ENCODE assay signal across 2 cellular contexts in the genomic region with DNA sequence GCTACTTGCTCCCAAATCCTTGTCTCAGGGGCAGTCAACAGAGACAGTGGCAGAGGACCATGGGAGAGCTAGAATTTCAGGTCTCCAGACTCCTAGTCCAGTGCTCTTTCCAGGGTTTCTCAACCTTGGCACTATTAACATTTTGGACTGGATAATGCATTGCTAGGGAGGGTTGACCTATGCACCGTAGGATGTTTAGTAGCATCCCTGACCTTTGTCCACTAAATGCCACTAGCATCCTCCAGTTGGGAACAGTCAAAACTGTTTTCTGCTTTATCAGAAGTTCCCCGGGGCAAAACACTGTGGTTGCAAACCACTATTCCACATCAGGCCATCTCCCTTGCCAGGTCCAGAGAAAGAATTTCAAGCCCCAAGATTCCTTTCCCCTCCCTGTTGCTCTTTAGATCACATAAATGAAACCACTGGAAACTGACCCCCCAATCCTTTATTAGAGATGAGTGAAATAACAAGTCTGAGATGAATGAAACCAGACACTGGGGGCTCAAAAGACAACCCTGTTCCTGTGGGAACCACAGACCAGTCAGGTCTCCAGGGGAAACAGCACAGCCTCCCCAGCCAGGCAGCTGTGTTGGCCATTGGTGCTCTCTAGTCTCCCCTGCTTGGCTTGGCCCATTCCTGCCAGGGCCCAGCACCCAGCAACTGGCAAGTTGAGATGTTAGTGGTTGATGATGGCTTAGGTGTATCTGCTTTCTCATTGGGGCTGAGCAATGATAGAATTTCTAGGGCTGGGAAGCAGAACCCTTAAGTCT.
A peak's percentile ranks its signal among the peaks of the same experiment; 100 is the strongest.
TF ChIP-seq lines count a peak whose summit lies in the region.

No MANE protein-coding gene starts in this region.

TF ChIP-seq in HCT116, 20 proteins besides CTCF, POLR2A, EP300 and RAD21:
- TF ChIP-seq EZH2phosphoT487 (IDR thresholded peaks at IDR 0.05; ENCODE audit: borderline replicate concordance), result no peak
- TF ChIP-seq FOSL1 (IDR thresholded peaks at IDR 0.05; ENCODE audit: low read depth), result no peak
- TF ChIP-seq SIN3A (IDR thresholded peaks at IDR 0.05; ENCODE audit: low read depth), result no peak
- TF ChIP-seq, protein P1, sequence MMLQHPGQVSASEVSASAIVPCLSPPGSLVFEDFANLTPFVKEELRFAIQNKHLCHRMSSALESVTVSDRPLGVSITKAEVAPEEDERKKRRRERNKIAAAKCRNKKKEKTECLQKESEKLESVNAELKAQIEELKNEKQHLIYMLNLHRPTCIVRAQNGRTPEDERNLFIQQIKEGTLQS (IDR thresholded peaks at IDR 0.05), result no peak
- no peak for TF ChIP-seq TCF7L2 (IDR thresholded peaks at IDR 0.05; ENCODE audit: borderline replicate concordance, extremely low read depth, insufficient read depth, insufficient read length)
- TF ChIP-seq ZBTB33 (IDR thresholded peaks at IDR 0.05; ENCODE audit: extremely low read depth, insufficient replicate concordance, low read length), result no peak
- no peak for TF ChIP-seq SRF (IDR thresholded peaks at IDR 0.05; ENCODE audit: low read depth)
- no peak for TF ChIP-seq EZH2 (IDR thresholded peaks at IDR 0.05)

TF ChIP-seq in liver, 16 proteins besides CTCF, POLR2A, EP300 and RAD21:
- TF ChIP-seq HNF4A (conservative IDR thresholded peaks at IDR 0.05), result peak; percentile 87 to 96
- no peak for TF ChIP-seq NR2F2 (IDR thresholded peaks at IDR 0.05)
- peak; percentile 19 for TF ChIP-seq YY1 (IDR thresholded peaks at IDR 0.05)
- TF ChIP-seq, protein P2, sequence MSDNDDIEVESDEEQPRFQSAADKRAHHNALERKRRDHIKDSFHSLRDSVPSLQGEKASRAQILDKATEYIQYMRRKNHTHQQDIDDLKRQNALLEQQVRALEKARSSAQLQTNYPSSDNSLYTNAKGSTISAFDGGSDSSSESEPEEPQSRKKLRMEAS (IDR thresholded peaks at IDR 0.05), result no peak
- TF ChIP-seq RXRA (IDR thresholded peaks at IDR 0.05), result peak; percentile 76 to 77
- peak; percentile 80 for TF ChIP-seq HNF4G (IDR thresholded peaks at IDR 0.05)
- TF ChIP-seq, protein P3, sequence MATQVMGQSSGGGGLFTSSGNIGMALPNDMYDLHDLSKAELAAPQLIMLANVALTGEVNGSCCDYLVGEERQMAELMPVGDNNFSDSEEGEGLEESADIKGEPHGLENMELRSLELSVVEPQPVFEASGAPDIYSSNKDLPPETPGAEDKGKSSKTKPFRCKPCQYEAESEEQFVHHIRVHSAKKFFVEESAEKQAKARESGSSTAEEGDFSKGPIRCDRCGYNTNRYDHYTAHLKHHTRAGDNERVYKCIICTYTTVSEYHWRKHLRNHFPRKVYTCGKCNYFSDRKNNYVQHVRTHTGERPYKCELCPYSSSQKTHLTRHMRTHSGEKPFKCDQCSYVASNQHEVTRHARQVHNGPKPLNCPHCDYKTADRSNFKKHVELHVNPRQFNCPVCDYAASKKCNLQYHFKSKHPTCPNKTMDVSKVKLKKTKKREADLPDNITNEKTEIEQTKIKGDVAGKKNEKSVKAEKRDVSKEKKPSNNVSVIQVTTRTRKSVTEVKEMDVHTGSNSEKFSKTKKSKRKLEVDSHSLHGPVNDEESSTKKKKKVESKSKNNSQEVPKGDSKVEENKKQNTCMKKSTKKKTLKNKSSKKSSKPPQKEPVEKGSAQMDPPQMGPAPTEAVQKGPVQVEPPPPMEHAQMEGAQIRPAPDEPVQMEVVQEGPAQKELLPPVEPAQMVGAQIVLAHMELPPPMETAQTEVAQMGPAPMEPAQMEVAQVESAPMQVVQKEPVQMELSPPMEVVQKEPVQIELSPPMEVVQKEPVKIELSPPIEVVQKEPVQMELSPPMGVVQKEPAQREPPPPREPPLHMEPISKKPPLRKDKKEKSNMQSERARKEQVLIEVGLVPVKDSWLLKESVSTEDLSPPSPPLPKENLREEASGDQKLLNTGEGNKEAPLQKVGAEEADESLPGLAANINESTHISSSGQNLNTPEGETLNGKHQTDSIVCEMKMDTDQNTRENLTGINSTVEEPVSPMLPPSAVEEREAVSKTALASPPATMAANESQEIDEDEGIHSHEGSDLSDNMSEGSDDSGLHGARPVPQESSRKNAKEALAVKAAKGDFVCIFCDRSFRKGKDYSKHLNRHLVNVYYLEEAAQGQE (IDR thresholded peaks at IDR 0.05), result no peak
- TF ChIP-seq GABPA (IDR thresholded peaks at IDR 0.05 in 1 of 2, conservative IDR thresholded peaks at IDR 0.05 in 1 of 2), result no peak
- no peak for TF ChIP-seq JUND (IDR thresholded peaks at IDR 0.05)
- TF ChIP-seq SP1 (IDR thresholded peaks at IDR 0.05), result peak; percentile 74
- TF ChIP-seq TAF1 (conservative IDR thresholded peaks at IDR 0.05), result no peak
- TF ChIP-seq ZBTB33 (IDR thresholded peaks at IDR 0.05), result no peak
- TF ChIP-seq, protein P1 (IDR thresholded peaks at IDR 0.05), result peak; percentile 16
- TF ChIP-seq EGR1 (IDR thresholded peaks at IDR 0.05; ENCODE audit: low read depth in 2 of 2), result no peak
- no peak for TF ChIP-seq FOXA2 (IDR thresholded peaks at IDR 0.05)
- TF ChIP-seq FOXA1 (IDR thresholded peaks at IDR 0.05), result no peak
